In the genomic region with DNA sequence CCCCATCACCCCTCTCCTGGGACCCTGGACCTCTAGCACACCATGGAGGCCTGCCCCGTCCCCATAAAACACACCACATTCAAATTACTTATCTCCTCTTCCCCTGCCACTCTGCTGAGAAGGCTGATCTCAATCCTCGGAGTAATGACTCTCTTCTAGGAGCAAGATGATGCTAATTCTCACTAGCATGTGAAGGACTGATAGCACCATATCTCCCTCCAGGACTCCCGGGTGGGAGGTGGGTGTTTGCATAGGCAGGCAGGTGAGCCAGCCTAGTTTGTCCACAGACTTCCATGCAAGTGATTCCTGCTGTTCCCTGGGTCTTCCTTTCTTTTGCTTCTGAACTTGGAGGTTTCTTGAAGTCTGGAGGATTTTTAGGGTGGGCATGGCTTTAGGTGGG, we compare ENCODE assay signal across 1 cellular context.
TF ChIP-seq lines count a peak whose summit lies in the region.

No MANE protein-coding gene starts in this region.

TF ChIP-seq in K562, 482 proteins besides CTCF, POLR2A, EP300 and RAD21 (continued from another document):
- TF ChIP-seq, protein P1, sequence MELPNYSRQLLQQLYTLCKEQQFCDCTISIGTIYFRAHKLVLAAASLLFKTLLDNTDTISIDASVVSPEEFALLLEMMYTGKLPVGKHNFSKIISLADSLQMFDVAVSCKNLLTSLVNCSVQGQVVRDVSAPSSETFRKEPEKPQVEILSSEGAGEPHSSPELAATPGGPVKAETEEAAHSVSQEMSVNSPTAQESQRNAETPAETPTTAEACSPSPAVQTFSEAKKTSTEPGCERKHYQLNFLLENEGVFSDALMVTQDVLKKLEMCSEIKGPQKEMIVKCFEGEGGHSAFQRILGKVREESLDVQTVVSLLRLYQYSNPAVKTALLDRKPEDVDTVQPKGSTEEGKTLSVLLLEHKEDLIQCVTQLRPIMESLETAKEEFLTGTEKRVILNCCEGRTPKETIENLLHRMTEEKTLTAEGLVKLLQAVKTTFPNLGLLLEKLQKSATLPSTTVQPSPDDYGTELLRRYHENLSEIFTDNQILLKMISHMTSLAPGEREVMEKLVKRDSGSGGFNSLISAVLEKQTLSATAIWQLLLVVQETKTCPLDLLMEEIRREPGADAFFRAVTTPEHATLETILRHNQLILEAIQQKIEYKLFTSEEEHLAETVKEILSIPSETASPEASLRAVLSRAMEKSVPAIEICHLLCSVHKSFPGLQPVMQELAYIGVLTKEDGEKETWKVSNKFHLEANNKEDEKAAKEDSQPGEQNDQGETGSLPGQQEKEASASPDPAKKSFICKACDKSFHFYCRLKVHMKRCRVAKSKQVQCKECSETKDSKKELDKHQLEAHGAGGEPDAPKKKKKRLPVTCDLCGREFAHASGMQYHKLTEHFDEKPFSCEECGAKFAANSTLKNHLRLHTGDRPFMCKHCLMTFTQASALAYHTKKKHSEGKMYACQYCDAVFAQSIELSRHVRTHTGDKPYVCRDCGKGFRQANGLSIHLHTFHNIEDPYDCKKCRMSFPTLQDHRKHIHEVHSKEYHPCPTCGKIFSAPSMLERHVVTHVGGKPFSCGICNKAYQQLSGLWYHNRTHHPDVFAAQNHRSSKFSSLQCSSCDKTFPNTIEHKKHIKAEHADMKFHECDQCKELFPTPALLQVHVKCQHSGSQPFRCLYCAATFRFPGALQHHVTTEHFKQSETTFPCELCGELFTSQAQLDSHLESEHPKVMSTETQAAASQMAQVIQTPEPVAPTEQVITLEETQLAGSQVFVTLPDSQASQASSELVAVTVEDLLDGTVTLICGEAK (IDR thresholded peaks at IDR 0.05), result no peak
- TF ChIP-seq, protein P1 (CRISPR knock-in tag; IDR thresholded peaks at IDR 0.05), result no peak
- TF ChIP-seq JUNB (CRISPR knock-in tag; conservative IDR thresholded peaks at IDR 0.05) (no peak), SAP30 (IDR thresholded peaks at IDR 0.05; ENCODE audit: borderline replicate concordance, insufficient read depth, low read depth, low read length, poor library complexity, severe bottlenecking) (no peak), STAT5A (IDR thresholded peaks at IDR 0.05; ENCODE audit: borderline replicate concordance, low read length) (peak; percentile 66; the same call in 1 of the 2 replicates), EGR1 (conservative IDR thresholded peaks at IDR 0.05) (peak; percentile 40; the same call in 1 of the 2 replicates), GATAD2B (IDR thresholded peaks at IDR 0.05; ENCODE audit: borderline replicate concordance) (no peak), NCOR1 (IDR thresholded peaks at IDR 0.05) (peak; percentile 86), SMARCB1 (IDR thresholded peaks at IDR 0.05; ENCODE audit: insufficient read length, low read depth) (no peak), MAFG (tag; conservative IDR thresholded peaks at IDR 0.05) (no peak), NCOA6 (IDR thresholded peaks at IDR 0.05) (no peak), ZNF140 (CRISPR knock-in tag; IDR thresholded peaks at IDR 0.05) (no peak), GABPA (tag; conservative IDR thresholded peaks at IDR 0.05; ENCODE audit: low read depth) (no peak), ZNF586 (CRISPR knock-in tag; conservative IDR thresholded peaks at IDR 0.05) (no peak), MCM7 (IDR thresholded peaks at IDR 0.05) (no peak), CBFA2T3 (IDR thresholded peaks at IDR 0.05) (peak; percentile 95), ZNF699 (CRISPR knock-in tag; IDR thresholded peaks at IDR 0.05; ENCODE audit: insufficient replicate concordance) (no peak), BHLHE40 (IDR thresholded peaks at IDR 0.05; ENCODE audit: low read length) (no peak; the same call in 1 of the 2 replicates), TGIF2 (CRISPR knock-in tag; IDR thresholded peaks at IDR 0.05) (no peak), CREM (IDR thresholded peaks at IDR 0.05; ENCODE audit: low read depth) (peak; percentile 57), CBX3 (IDR thresholded peaks at IDR 0.05; ENCODE audit: borderline replicate concordance in 1 of 2, low read length in 2 of 2) (no peak), EZH2 (IDR thresholded peaks at IDR 0.05; ENCODE audit: borderline replicate concordance, low read depth, low read length) (no peak), ARHGAP35 (IDR thresholded peaks at IDR 0.05; ENCODE audit: partially characterized antibody) (no peak), RFX7 (CRISPR knock-in tag; IDR thresholded peaks at IDR 0.05) (no peak), MIER1 (IDR thresholded peaks at IDR 0.05; ENCODE audit: low read depth) (no peak), TBP (optimal IDR thresholded peaks at IDR 0.05; ENCODE audit: low read depth, low read length) (no peak), HDAC1 (IDR thresholded peaks at IDR 0.05) (peak in 1 of 2 experiments; percentile 41; a peak in 1 of 4 replicates), CBFA2T2 (conservative IDR thresholded peaks at IDR 0.05) (peak; percentile 94), CREB1 (IDR thresholded peaks at IDR 0.05) (peak; percentile 42; the same call in 1 of the 2 replicates), CREB1 (CRISPR knock-in tag; IDR thresholded peaks at IDR 0.05) (no peak), ZNF24 (IDR thresholded peaks at IDR 0.05) (no peak), RBM34 (IDR thresholded peaks at IDR 0.05; ENCODE audit: borderline replicate concordance, insufficient read depth, low read length) (no peak), HDGF (IDR thresholded peaks at IDR 0.05) (no peak)
- TF ChIP-seq, protein P2, sequence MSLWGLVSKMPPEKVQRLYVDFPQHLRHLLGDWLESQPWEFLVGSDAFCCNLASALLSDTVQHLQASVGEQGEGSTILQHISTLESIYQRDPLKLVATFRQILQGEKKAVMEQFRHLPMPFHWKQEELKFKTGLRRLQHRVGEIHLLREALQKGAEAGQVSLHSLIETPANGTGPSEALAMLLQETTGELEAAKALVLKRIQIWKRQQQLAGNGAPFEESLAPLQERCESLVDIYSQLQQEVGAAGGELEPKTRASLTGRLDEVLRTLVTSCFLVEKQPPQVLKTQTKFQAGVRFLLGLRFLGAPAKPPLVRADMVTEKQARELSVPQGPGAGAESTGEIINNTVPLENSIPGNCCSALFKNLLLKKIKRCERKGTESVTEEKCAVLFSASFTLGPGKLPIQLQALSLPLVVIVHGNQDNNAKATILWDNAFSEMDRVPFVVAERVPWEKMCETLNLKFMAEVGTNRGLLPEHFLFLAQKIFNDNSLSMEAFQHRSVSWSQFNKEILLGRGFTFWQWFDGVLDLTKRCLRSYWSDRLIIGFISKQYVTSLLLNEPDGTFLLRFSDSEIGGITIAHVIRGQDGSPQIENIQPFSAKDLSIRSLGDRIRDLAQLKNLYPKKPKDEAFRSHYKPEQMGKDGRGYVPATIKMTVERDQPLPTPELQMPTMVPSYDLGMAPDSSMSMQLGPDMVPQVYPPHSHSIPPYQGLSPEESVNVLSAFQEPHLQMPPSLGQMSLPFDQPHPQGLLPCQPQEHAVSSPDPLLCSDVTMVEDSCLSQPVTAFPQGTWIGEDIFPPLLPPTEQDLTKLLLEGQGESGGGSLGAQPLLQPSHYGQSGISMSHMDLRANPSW (CRISPR knock-in tag; IDR thresholded peaks at IDR 0.05), result no peak
- TF ChIP-seq, protein P3, sequence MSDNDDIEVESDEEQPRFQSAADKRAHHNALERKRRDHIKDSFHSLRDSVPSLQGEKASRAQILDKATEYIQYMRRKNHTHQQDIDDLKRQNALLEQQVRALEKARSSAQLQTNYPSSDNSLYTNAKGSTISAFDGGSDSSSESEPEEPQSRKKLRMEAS (CRISPR knock-in tag; IDR thresholded peaks at IDR 0.05), result no peak
- TF ChIP-seq, protein P4, sequence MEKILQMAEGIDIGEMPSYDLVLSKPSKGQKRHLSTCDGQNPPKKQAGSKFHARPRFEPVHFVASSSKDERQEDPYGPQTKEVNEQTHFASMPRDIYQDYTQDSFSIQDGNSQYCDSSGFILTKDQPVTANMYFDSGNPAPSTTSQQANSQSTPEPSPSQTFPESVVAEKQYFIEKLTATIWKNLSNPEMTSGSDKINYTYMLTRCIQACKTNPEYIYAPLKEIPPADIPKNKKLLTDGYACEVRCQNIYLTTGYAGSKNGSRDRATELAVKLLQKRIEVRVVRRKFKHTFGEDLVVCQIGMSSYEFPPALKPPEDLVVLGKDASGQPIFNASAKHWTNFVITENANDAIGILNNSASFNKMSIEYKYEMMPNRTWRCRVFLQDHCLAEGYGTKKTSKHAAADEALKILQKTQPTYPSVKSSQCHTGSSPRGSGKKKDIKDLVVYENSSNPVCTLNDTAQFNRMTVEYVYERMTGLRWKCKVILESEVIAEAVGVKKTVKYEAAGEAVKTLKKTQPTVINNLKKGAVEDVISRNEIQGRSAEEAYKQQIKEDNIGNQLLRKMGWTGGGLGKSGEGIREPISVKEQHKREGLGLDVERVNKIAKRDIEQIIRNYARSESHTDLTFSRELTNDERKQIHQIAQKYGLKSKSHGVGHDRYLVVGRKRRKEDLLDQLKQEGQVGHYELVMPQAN (IDR thresholded peaks at IDR 0.05; ENCODE audit: borderline replicate concordance), result no peak
- TF ChIP-seq, protein P5, sequence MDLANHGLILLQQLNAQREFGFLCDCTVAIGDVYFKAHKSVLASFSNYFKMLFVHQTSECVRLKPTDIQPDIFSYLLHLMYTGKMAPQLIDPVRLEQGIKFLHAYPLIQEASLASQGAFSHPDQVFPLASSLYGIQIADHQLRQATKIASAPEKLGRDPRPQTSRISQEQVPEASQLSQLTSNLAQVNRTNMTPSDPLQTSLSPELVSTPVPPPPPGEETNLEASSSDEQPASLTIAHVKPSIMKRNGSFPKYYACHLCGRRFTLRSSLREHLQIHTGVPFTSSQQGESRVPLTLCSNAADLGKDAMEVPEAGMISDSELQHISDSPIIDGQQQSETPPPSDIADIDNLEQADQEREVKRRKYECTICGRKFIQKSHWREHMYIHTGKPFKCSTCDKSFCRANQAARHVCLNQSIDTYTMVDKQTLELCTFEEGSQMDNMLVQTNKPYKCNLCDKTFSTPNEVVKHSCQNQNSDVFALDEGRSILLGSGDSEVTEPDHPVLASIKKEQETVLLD (IDR thresholded peaks at IDR 0.05), result 0 out of 2 replicates have a peak, but pooled peaks have one; percentile 49
- TF ChIP-seq, protein P6, sequence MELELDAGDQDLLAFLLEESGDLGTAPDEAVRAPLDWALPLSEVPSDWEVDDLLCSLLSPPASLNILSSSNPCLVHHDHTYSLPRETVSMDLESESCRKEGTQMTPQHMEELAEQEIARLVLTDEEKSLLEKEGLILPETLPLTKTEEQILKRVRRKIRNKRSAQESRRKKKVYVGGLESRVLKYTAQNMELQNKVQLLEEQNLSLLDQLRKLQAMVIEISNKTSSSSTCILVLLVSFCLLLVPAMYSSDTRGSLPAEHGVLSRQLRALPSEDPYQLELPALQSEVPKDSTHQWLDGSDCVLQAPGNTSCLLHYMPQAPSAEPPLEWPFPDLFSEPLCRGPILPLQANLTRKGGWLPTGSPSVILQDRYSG (tag; conservative IDR thresholded peaks at IDR 0.05; ENCODE audit: low read depth), result no peak
